25 cellular contexts compared by ENCODE assay signal in genomic region chr13:42575938-42576337, GRCh38. TPM values are rescaled to one million over a fixed set of nuclear protein-coding genes. Genes with fewer than 3 reads are reported as not detected.
DNase-seq lines count a peak whose midpoint lies in the region; ATAC-seq, FAIRE-seq and TF ChIP-seq lines count a peak whose summit lies in the region.
"Had no signal": no experiment of that assay in that cellular context is flagged by ENCODE, and none has a peak within 500 bp of the region (broad histone marks: within the 10 kb centered on the region; RNA-seq: fewer than 3 reads in every experiment).

No MANE protein-coding gene starts in this region.

- no peak for ATAC-seq in activated CD4-positive, alpha-beta T cell treated with anti-CD3 and anti-CD28 coated beads for 36 hours
- ATAC-seq in T-cell (replicated peaks in 1 of 4) (no peak), HG03139 (IDR thresholded peaks at IDR 0.05; ENCODE audit: unreplicated experiment) (no peak), GM18502 (IDR thresholded peaks at IDR 0.05; ENCODE audit: poor library complexity, unreplicated experiment) (no peak)
- ATAC-seq: A549, gastrocnemius medialis, HCT116, Right ventricle myocardium inferior had no signal

- FAIRE-seq in GM12891 (lab: Jason Lieb, UNC) (peak; percentile 67), D721Med (lab: Jason Lieb, UNC) (no peak)
- FAIRE-seq: A549, HTR-8/SVneo had no signal

- no peak overlapping the region for H3K9ac ChIP-seq in iPS-15b (ENCODE audit: low read depth, low read length)
- H3K9ac ChIP-seq: BLaER1 had no signal

- H3K27me3 ChIP-seq in iPS-15b (ENCODE audit: control insufficient read depth, insufficient read depth, low read length), result peaks cover 17% of the 10 kb centered on the region
- H3K27me3 ChIP-seq: BLaER1 had no signal

- intact Hi-C loops in activated CD4-positive, alpha-beta T cell treated with anti-CD3 and anti-CD28 coated beads for 36 hours (cut with DNase I, micrococcal nuclease), result loop anchor here (2.0 to 10.0 kb wide), 7 partner anchors 79 to 303 kb away; partner anchors contain the start of gene AKAP11 (in 1 of the 2)

- peaks cover 5% of the 10 kb centered on the region for H3K9me3 ChIP-seq in iPS-15b (ENCODE audit: control insufficient read depth, insufficient read depth, low read length)
- H3K9me3 ChIP-seq: A549, gastrocnemius medialis had no signal

- no peak for TF ChIP-seq CTCF in D721Med (IDR thresholded peaks at IDR 0.05; ENCODE audit: insufficient read depth, missing control alignments)

- H3K36me3 Mint-ChIP-seq in activated CD4-positive, alpha-beta T cell treated with anti-CD3 and anti-CD28 coated beads for 36 hours (ENCODE audit: low read depth), result no peaks in the 10 kb centered on the region
- no peaks in the 10 kb centered on the region for H3K36me3 Mint-ChIP-seq in T-cell
- H3K36me3 Mint-ChIP-seq: naive B cell had no signal

- H3K4me3 ChIP-seq in iPS-15b (ENCODE audit: low read depth, low read length), result peak overlapping the region; percentile 87
- H3K4me3 ChIP-seq: A549, BLaER1, gastrocnemius medialis, suprapubic skin had no signal

- peaks cover 5% of the 10 kb centered on the region for H3K9me3 Mint-ChIP-seq in activated CD4-positive, alpha-beta T cell treated with anti-CD3 and anti-CD28 coated beads for 36 hours (ENCODE audit: low read depth)
- H3K9me3 Mint-ChIP-seq in T-cell, result peaks cover 0 to 7% (median 0%) of the 10 kb centered on the region in 3 donors

- peaks cover 25% of the 10 kb centered on the region for H3K4me1 ChIP-seq in iPS-15b (ENCODE audit: control insufficient read depth, insufficient read depth, low read length)
- H3K4me1 ChIP-seq: A549, BLaER1 had no signal

- peaks cover 31% of the 10 kb centered on the region for H3K27me3 Mint-ChIP-seq in activated CD4-positive, alpha-beta T cell treated with anti-CD3 and anti-CD28 coated beads for 36 hours
- H3K27me3 Mint-ChIP-seq in T-cell, result peaks cover 22 to 30% of the 10 kb centered on the region in 2 donors

- peak overlapping the region; percentile 77 for H3K4me3 Mint-ChIP-seq in activated CD4-positive, alpha-beta T cell treated with anti-CD3 and anti-CD28 coated beads for 36 hours
- H3K4me3 Mint-ChIP-seq in T-cell, result peak overlapping the region in 2 of 3 donors; percentile 42 to 77

- no peak for TF ChIP-seq POLR2A in GM12891 (IDR thresholded peaks at IDR 0.05; ENCODE audit: low read depth, low read length)

- CTCF ChIA-PET in activated CD4-positive, alpha-beta T cell treated with anti-CD3 and anti-CD28 coated beads for 36 hours (lab: Charles Lee), result no interaction called here
- CTCF ChIA-PET in T-cell (lab: Charles Lee), result no interaction called here

- peak overlapping the region; percentile 72 for H3K27ac Mint-ChIP-seq in activated CD4-positive, alpha-beta T cell treated with anti-CD3 and anti-CD28 coated beads for 36 hours
- no peak overlapping the region for H3K27ac Mint-ChIP-seq in T-cell
- H3K27ac Mint-ChIP-seq: naive B cell had no signal

- peaks cover 44% of the 10 kb centered on the region for H3K4me1 Mint-ChIP-seq in activated CD4-positive, alpha-beta T cell treated with anti-CD3 and anti-CD28 coated beads for 36 hours
- peaks cover 20 to 29% (median 26%) of the 10 kb centered on the region in 3 donors for H3K4me1 Mint-ChIP-seq in T-cell

- POLR2A ChIA-PET in activated CD4-positive, alpha-beta T cell treated with anti-CD3 and anti-CD28 coated beads for 36 hours (lab: Charles Lee), result no interaction called here
- POLR2A ChIA-PET in T-cell (lab: Charles Lee), result no interaction called here

- no peak for DNase-seq in activated CD4-positive, alpha-beta T cell treated with anti-CD3 and anti-CD28 coated beads for 36 hours
- no peak for DNase-seq in activated CD4-positive, alpha-beta T cell treated with anti-CD3 and anti-CD28 coated beads, Interleukin-2, amount 50 U/mL, for 48 hours
- DNase-seq in GM12891 (ENCODE audit: insufficient read length, low spot score) (no peak), T-cell (no peak), D721Med (ENCODE audit: insufficient read length, low spot score) (no peak)
- DNase-seq: activated CD4-positive, alpha-beta T cell treated with anti-CD3 and anti-CD28 coated beads, Interleukin-2, amount 10 ng/mL, durations not matched to agents 24 days and 14 days; activated naive CD4-positive, alpha-beta T cell treated with anti-CD3 and anti-CD28 coated beads, Interleukin-2, amount 50 U/mL, for 16 hours; effector CD8-positive, alpha-beta T cell; gastrocnemius medialis; hypothalamus; Kasumi-1; mesenchymal stem cell; naive B cell; NCI-H1092 treated with DMSO at 0.1 percent for 48 hours; NCI-H526 treated with DMSO at 0.1 percent for 48 hours had no signal

- no peaks in the 10 kb centered on the region for H3K36me3 ChIP-seq in iPS-15b (ENCODE audit: control insufficient read depth, insufficient read depth, low read length)
- H3K36me3 ChIP-seq: BLaER1, gastrocnemius medialis, suprapubic skin had no signal

TF ChIP-seq in GM12891, 5 proteins besides CTCF, POLR2A, EP300 and RAD21:
- TF ChIP-seq POLR2AphosphoS5 (IDR thresholded peaks at IDR 0.05; ENCODE audit: low read depth, low read length), result no peak
- no peak for TF ChIP-seq SPI1 (IDR thresholded peaks at IDR 0.05; ENCODE audit: low read depth, low read length)
- no peak for TF ChIP-seq POU2F2 (IDR thresholded peaks at IDR 0.05; ENCODE audit: low read depth, low read length)
- TF ChIP-seq PAX5 (IDR thresholded peaks at IDR 0.05; ENCODE audit: insufficient read depth, low read length, severe bottlenecking), result no peak
- no peak for TF ChIP-seq TAF1 (IDR thresholded peaks at IDR 0.05; ENCODE audit: low read depth, low read length)

RNA-seq across cellular contexts. Expression of gene TNFSF11, which starts 2.0 kb away (rescaled TPM):
- 1 to 10 TPM; 2.5 to 2.6 TPM for total RNA-seq in activated CD4-positive, alpha-beta T cell treated with anti-CD3 and anti-CD28 coated beads for 36 hours
- polyA plus RNA-seq in GM12891 (2012; ENCODE audit: low read depth, missing spikeins), result 22.4 TPM
- total RNA-seq in T-cell, result 1 to 10 TPM in 1 of 5 donors, under 1 TPM in 3, not detected in 1; 0.21 to 1.3 (median 0.50) TPM
- total RNA-seq: OCI-LY7, Right ventricle myocardium inferior had no signal
- polyA plus RNA-seq: A549 had no signal
